ENCODE assay signal across 8 cellular contexts in genomic region chr11:107799245-107799859, GRCh38. TPM values are rescaled to one million over a fixed set of nuclear protein-coding genes. Genes with fewer than 3 reads are reported as not detected.
DNase-seq lines count a peak whose midpoint lies in the region; ATAC-seq and TF ChIP-seq lines count a peak whose summit lies in the region.

No MANE protein-coding gene starts in this region.

- no peak overlapping the region for H3K4me3 Mint-ChIP-seq in CD8-positive, alpha-beta T cell
- H3K4me3 Mint-ChIP-seq in nephron = no peak overlapping the region

- no peaks in the 10 kb centered on the region for H3K27me3 Mint-ChIP-seq in CD8-positive, alpha-beta T cell (ENCODE audit: low read depth)
- no peaks in the 10 kb centered on the region for H3K27me3 Mint-ChIP-seq in nephron (ENCODE audit: low read depth)

- no peak for TF ChIP-seq POLR2A in esophagus squamous epithelium (IDR thresholded peaks at IDR 0.05)
- TF ChIP-seq POLR2A in stomach (IDR thresholded peaks at IDR 0.05) = no peak

- no peak for TF ChIP-seq EP300 in stomach (IDR thresholded peaks at IDR 0.05)

- no peaks in the 10 kb centered on the region for H3K9me3 ChIP-seq in CD8-positive, alpha-beta T cell (ENCODE audit: low read length)
- no peaks in the 10 kb centered on the region for H3K9me3 ChIP-seq in esophagus squamous epithelium
- no peaks in the 10 kb centered on the region for H3K9me3 ChIP-seq in stomach

- DNase-seq in CD8-positive, alpha-beta T cell = peak; percentile 24 to 69 (median 55)
- peak; percentile 24 for DNase-seq in GM19238 (ENCODE audit: insufficient read length, low spot score)
- peak; percentile 65 for DNase-seq in NOMO-1 treated with DMSO at 0.1 percent for 48 hours (lab: John Stamatoyannopoulos, UW; ENCODE audit: unreplicated experiment)
- DNase-seq in activated T-cell treated with anti-CD3 and anti-CD28 coated beads for 24 hours (ENCODE audit: low read depth) = peak; percentile 52
- no peak for DNase-seq in esophagus squamous epithelium (lab: John Stamatoyannopoulos, UW)
- peak; percentile 72 for DNase-seq in stomach

- ATAC-seq in CD8-positive, alpha-beta T cell = peak; percentile 79
- ATAC-seq in HG03442 (IDR thresholded peaks at IDR 0.05; ENCODE audit: unreplicated experiment) = peak; percentile 74

- whole genome bisulfite sequencing in esophagus squamous epithelium, 2 donors = 71 to 72% methylated on average over 12 of the region's 12 CpGs
- WGBS in stomach, 5 donors = 72 to 76% (median 73%) methylated on average over 12 of the region's 12 CpGs

- no peak overlapping the region for H3K27ac ChIP-seq in CD8-positive, alpha-beta T cell (ENCODE audit: low read depth, low read length)
- no peak overlapping the region for H3K27ac ChIP-seq in esophagus squamous epithelium
- no peak overlapping the region for H3K27ac ChIP-seq in stomach

- H3K36me3 Mint-ChIP-seq in CD8-positive, alpha-beta T cell = peaks cover 32% of the 10 kb centered on the region
- H3K36me3 Mint-ChIP-seq in nephron (ENCODE audit: low read depth) = peaks cover 3% of the 10 kb centered on the region

- CTCF ChIA-PET in CD8-positive, alpha-beta T cell (lab: Charles Lee) = interaction anchor here (0.9 to 1.8 kb wide), 5 partner anchors 8 to 17 kb away, joined by 3 to 7 read pairs (median 4); no protein-coding TSS in a partner anchor

- no peak overlapping the region for H3K27ac Mint-ChIP-seq in CD8-positive, alpha-beta T cell
- H3K27ac Mint-ChIP-seq in nephron = no peak overlapping the region

- TF ChIP-seq CTCF in CD8-positive, alpha-beta T cell (IDR thresholded peaks at IDR 0.05) = peak; percentile 100
- TF ChIP-seq CTCF in esophagus squamous epithelium (IDR thresholded peaks at IDR 0.05) (peak; percentile 76 to 96 (median 88)), nephron (IDR thresholded peaks at IDR 0.05; ENCODE audit: unreplicated experiment in 3 of 3) (peak; percentile 87 to 94 (median 92)), stomach (IDR thresholded peaks at IDR 0.05) (peak in 5 of 7 experiments; percentile 64 to 97 (median 95))

- intact Hi-C loops in CD8-positive, alpha-beta T cell (cut with DNase I, micrococcal nuclease) = loop anchor here in 1 of 2 experiments (1.0 kb wide), 1 partner anchor 99 kb away; no protein-coding TSS in a partner anchor
- intact Hi-C loops in esophagus squamous epithelium (cut with DNase I) (no loop called here), stomach (cut with DNase I; ENCODE audit: low total_unique reads) (no loop called here)

- no peaks in the 10 kb centered on the region for H3K36me3 ChIP-seq in CD8-positive, alpha-beta T cell (ENCODE audit: insufficient read depth, low read length)
- H3K36me3 ChIP-seq in esophagus squamous epithelium = peaks cover 0 to 67% (median 0%) of the 10 kb centered on the region in 3 donors
- H3K36me3 ChIP-seq in stomach = peaks cover 0 to 19% (median 17%) of the 10 kb centered on the region in 4 donors

- H3K4me1 ChIP-seq in CD8-positive, alpha-beta T cell (ENCODE audit: insufficient read depth, low read length) = no peaks in the 10 kb centered on the region
- no peaks in the 10 kb centered on the region for H3K4me1 ChIP-seq in esophagus squamous epithelium
- no peaks in the 10 kb centered on the region for H3K4me1 ChIP-seq in stomach

- H3K4me1 Mint-ChIP-seq in CD8-positive, alpha-beta T cell (ENCODE audit: low read depth) = no peaks in the 10 kb centered on the region
- H3K4me1 Mint-ChIP-seq in nephron = no peaks in the 10 kb centered on the region

- peaks cover 3% of the 10 kb centered on the region for H3K9me3 Mint-ChIP-seq in CD8-positive, alpha-beta T cell
- no peaks in the 10 kb centered on the region for H3K9me3 Mint-ChIP-seq in nephron

- no peak overlapping the region for H3K4me3 ChIP-seq in CD8-positive, alpha-beta T cell (ENCODE audit: low read depth, low read length)
- H3K4me3 ChIP-seq in esophagus squamous epithelium = no peak overlapping the region
- no peak overlapping the region for H3K4me3 ChIP-seq in stomach

- no peaks in the 10 kb centered on the region for H3K27me3 ChIP-seq in CD8-positive, alpha-beta T cell (ENCODE audit: insufficient read depth, low read length)
- no peaks in the 10 kb centered on the region for H3K27me3 ChIP-seq in esophagus squamous epithelium
- H3K27me3 ChIP-seq in stomach = no peaks in the 10 kb centered on the region

- POLR2A ChIA-PET in CD8-positive, alpha-beta T cell (lab: Charles Lee) = no interaction called here

RNA-seq across cellular contexts. Expression of gene SLC35F2, which starts 59.2 kb away (rescaled TPM):
- 1 to 10 TPM; 4.5 to 4.6 TPM for total RNA-seq in CD8-positive, alpha-beta T cell
- total RNA-seq in esophagus squamous epithelium (10 to 100 TPM; 12.6 to 24.0 (median 17.2) TPM), stomach (10 to 100 TPM in 2 of 5 donors, 1 to 10 TPM in 3; 1.8 to 21.2 (median 9.4) TPM)
- 1 to 10 TPM; 5.1 to 8.7 (median 5.8) TPM for polyA plus RNA-seq in stomach
